27 cellular contexts compared by ENCODE assay signal in genomic region chr7:135406908-135407307, GRCh38.
"Had no signal": no experiment of that assay in that cellular context is flagged by ENCODE, and none has a peak within 500 bp of the region (broad histone marks: within the 10 kb centered on the region; RNA-seq: fewer than 3 reads in every experiment).

No MANE protein-coding gene starts in this region.

- H3K27ac Mint-ChIP-seq: activated CD4-positive, alpha-beta memory T cell treated with anti-CD3 and anti-CD28 coated beads, Interleukin-2, amount 10 ng/mL, durations not matched to agents 7 days and 5 days; activated naive CD4-positive, alpha-beta T cell treated with anti-CD3 and anti-CD28 coated beads for 36 hours; activated naive CD4-positive, alpha-beta T cell treated with anti-CD3 and anti-CD28 coated beads, Interleukin-2, amount 50 U/mL, for 72 hours; activated T-cell treated with anti-CD3 and anti-CD28 coated beads, Interleukin-2, amount 50 U/mL, for 24 hours; T-helper 1 cell treated with Interleukin-12 subunit alpha and Interleukin-12 subunit beta and Interleukin-4 antibody, amounts not matched to agents 30 μg/mL and 1 μg/mL, for 36 hours; T-helper 2 cell treated with Interferon-gamma antibody and Interleukin-4, amounts not matched to agents 5 μg/mL and 100 μg/mL, for 36 hours had no signal

- ATAC-seq: activated CD4-positive, CD25-positive, alpha-beta regulatory T cell treated with anti-CD3 and anti-CD28 coated beads, Interleukin-2, amount 50 U/mL, for 24 hours; Panc1; WTC11 had no signal

- H3K36me3 Mint-ChIP-seq: WTC11 had no signal

- H3K27me3 Mint-ChIP-seq: activated CD4-positive, alpha-beta memory T cell treated with anti-CD3 and anti-CD28 coated beads, Interleukin-2, amount 10 ng/mL, durations not matched to agents 7 days and 5 days; activated T-cell treated with anti-CD3 and anti-CD28 coated beads, Interleukin-2, amount 50 U/mL, for 24 hours had no signal

- H3K4me1 Mint-ChIP-seq: WTC11 had no signal

- DNase-seq: activated CD4-positive, alpha-beta memory T cell treated with anti-CD3 and anti-CD28 coated beads, Interleukin-2, amount 10 ng/mL, durations not matched to agents 7 days and 5 days; activated CD4-positive, alpha-beta T cell treated with anti-CD3 and anti-CD28 coated beads for 4 hours; activated CD4-positive, alpha-beta T cell treated with anti-CD3 and anti-CD28 coated beads, Interleukin-2, amount 50 U/mL, for 1 hour; activated gamma-delta T cell treated with Interleukin-2 at 50 U/mL for 16 hours; activated naive CD4-positive, alpha-beta T cell treated with anti-CD3 and anti-CD28 coated beads for 36 hours; activated T-cell treated with anti-CD3 and anti-CD28 coated beads, Interleukin-2, amount 50 U/mL, for 24 hours; amniotic stem cell; aorta; brain microvascular endothelial cell; central memory CD4-positive, alpha-beta T cell; Kasumi-1; MG63; NCI-H1048; NCI-H1436 treated with DMSO at 0.1 percent for 48 hours; NCI-H1694 treated with DMSO at 0.1 percent for 48 hours; NCI-H2029; NCI-H345; NCI-H524 treated with DMSO at 0.1 percent for 48 hours; RPMI8226; SHP77 treated with DMSO at 0.1 percent for 48 hours; SK-N-SH had no signal

- H3K4me3 Mint-ChIP-seq: activated CD4-positive, alpha-beta memory T cell treated with anti-CD3 and anti-CD28 coated beads, Interleukin-2, amount 10 ng/mL, durations not matched to agents 7 days and 5 days; activated naive CD4-positive, alpha-beta T cell treated with anti-CD3 and anti-CD28 coated beads for 36 hours; activated T-cell treated with anti-CD3 and anti-CD28 coated beads, Interleukin-2, amount 50 U/mL, for 24 hours; T-helper 1 cell treated with Interleukin-12 subunit alpha and Interleukin-12 subunit beta and Interleukin-4 antibody, amounts not matched to agents 30 μg/mL and 1 μg/mL, for 36 hours; T-helper 2 cell treated with Interferon-gamma antibody and Interleukin-4, amounts not matched to agents 5 μg/mL and 100 μg/mL, for 36 hours; WTC11 had no signal

- H3K9me3 Mint-ChIP-seq: activated CD4-positive, alpha-beta memory T cell treated with anti-CD3 and anti-CD28 coated beads, Interleukin-2, amount 10 ng/mL, durations not matched to agents 7 days and 5 days; activated naive CD4-positive, alpha-beta T cell treated with anti-CD3 and anti-CD28 coated beads for 36 hours; activated naive CD4-positive, alpha-beta T cell treated with anti-CD3 and anti-CD28 coated beads, Interleukin-2, amount 50 U/mL, for 72 hours; activated T-cell treated with anti-CD3 and anti-CD28 coated beads, Interleukin-2, amount 50 U/mL, for 24 hours; T-helper 1 cell treated with Interleukin-12 subunit alpha and Interleukin-12 subunit beta and Interleukin-4 antibody, amounts not matched to agents 30 μg/mL and 1 μg/mL, for 36 hours; T-helper 2 cell treated with Interferon-gamma antibody and Interleukin-4, amounts not matched to agents 5 μg/mL and 100 μg/mL, for 36 hours; WTC11 had no signal
